24 cellular contexts compared by ENCODE assay signal in the genomic region with DNA sequence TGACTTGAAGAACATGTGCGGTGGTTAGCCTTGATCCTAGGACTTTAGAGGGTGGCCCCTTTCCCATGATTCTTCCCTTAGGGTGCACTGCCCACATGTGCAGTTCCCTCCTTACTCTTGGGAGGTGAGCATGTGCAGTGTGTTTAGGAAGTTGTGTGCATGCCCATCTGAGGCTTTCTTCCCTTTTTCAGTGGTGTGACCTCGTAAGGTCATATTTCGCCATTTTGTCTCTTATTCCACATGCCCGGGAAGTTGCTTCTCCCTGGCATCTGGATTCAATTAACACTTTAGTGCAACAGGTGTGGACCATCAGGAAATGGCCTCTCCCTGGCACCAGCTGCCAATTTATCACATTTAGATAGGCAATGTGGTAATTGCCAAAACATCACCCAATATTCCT.
"Had no signal": no experiment of that assay in that cellular context is flagged by ENCODE, and none has a peak within 500 bp of the region (broad histone marks: within the 10 kb centered on the region; RNA-seq: fewer than 3 reads in every experiment).

No MANE protein-coding gene starts in this region.

- ATAC-seq: activated T-cell treated with anti-CD3 and anti-CD28 coated beads, Interleukin-2, amount 50 U/mL, for 72 hours; esophagus mucosa; T-helper 17 cell; WTC11 had no signal

- DNase-seq: activated CD4-positive, alpha-beta memory T cell treated with anti-CD3 and anti-CD28 coated beads, Interleukin-2, amount 10 ng/mL, durations not matched to agents 7 days and 5 days; activated CD4-positive, alpha-beta T cell treated with anti-CD3 and anti-CD28 coated beads for 1 hour; activated CD4-positive, alpha-beta T cell treated with anti-CD3 and anti-CD28 coated beads for 4 hours; activated CD4-positive, alpha-beta T cell treated with anti-CD3 and anti-CD28 coated beads, Interleukin-2, amount 10 ng/mL, durations not matched to agents 7 days and 5 days; activated CD4-positive, alpha-beta T cell treated with anti-CD3 and anti-CD28 coated beads, Interleukin-2, amount 50 U/mL, for 4 hours; activated CD8-positive, alpha-beta memory T cell treated with anti-CD3 and anti-CD28 coated beads, Interleukin-2, amount 50 U/mL, for 48 hours; activated gamma-delta T cell treated with Interleukin-2 at 50 U/mL for 16 hours; activated naive CD4-positive, alpha-beta T cell treated with anti-CD3 and anti-CD28 coated beads, Interleukin-2, amount 50 U/mL, for 16 hours; activated naive CD4-positive, alpha-beta T cell treated with Interleukin-2 at 50 U/mL for 16 hours; activated T-cell treated with anti-CD3 and anti-CD28 coated beads for 4 hours; activated T-cell treated with anti-CD3 and anti-CD28 coated beads, Interleukin-2, amount 50 U/mL, for 24 hours; activated T-cell treated with anti-CD3 and anti-CD28 coated beads, Interleukin-2, amount 50 U/mL, for 72 hours; amniotic stem cell; anterior cingulate cortex; brain microvascular endothelial cell; dorsolateral prefrontal cortex; effector memory CD4-positive, alpha-beta T cell; endodermal cell; foreskin fibroblast; head of caudate nucleus; T-helper 17 cell; T1000 had no signal
